Comparison of ENCODE assay signal across 1 cellular context in genomic region chr17:18889658-18890057, GRCh38.
TF ChIP-seq lines count a peak whose summit lies in the region.

No MANE protein-coding gene starts in this region.

TF ChIP-seq in HepG2, 621 proteins besides CTCF, POLR2A, EP300 and RAD21 (continued from another document):
- no peak for TF ChIP-seq ZBTB49 (CRISPR knock-in tag; IDR thresholded peaks at IDR 0.05; ENCODE audit: borderline replicate concordance)
- TF ChIP-seq HINFP (CRISPR knock-in tag; IDR thresholded peaks at IDR 0.05; ENCODE audit: low read depth): no peak
